ENCODE assay signal across 1 cellular context in the genomic region with DNA sequence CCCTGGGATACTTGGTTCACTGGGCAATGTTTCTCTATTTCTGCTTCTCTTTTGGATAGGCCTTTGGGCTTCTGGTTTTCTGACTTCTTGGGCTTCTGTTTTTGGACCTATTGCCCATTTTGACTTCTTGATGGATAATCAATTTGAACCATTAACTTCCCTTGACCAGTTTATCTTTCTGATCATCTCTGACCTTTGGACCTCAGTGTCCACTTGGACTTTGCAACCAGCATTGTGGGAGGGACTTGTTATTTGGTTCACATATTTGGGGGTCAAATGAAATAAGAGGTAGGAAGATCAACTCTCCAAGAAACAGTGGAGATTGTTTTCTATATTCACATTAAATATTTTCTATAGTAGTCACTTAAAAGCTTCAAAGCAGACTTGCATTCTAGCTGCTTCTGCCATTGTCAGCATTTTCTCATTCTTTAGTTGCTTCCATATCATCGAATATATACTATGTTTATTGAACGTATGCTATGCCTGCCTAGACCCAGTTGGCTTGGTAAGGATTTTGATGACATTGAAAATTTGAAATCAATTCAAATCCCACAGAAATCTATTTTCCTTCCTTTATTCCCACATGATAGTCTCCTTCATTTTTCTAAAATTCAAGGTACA.
TF ChIP-seq lines count a peak whose summit lies in the region.

No MANE protein-coding gene starts in this region.

TF ChIP-seq in GM23338, 12 proteins besides CTCF, POLR2A, EP300 and RAD21 (continued from another document):
- TF ChIP-seq, protein P1, sequence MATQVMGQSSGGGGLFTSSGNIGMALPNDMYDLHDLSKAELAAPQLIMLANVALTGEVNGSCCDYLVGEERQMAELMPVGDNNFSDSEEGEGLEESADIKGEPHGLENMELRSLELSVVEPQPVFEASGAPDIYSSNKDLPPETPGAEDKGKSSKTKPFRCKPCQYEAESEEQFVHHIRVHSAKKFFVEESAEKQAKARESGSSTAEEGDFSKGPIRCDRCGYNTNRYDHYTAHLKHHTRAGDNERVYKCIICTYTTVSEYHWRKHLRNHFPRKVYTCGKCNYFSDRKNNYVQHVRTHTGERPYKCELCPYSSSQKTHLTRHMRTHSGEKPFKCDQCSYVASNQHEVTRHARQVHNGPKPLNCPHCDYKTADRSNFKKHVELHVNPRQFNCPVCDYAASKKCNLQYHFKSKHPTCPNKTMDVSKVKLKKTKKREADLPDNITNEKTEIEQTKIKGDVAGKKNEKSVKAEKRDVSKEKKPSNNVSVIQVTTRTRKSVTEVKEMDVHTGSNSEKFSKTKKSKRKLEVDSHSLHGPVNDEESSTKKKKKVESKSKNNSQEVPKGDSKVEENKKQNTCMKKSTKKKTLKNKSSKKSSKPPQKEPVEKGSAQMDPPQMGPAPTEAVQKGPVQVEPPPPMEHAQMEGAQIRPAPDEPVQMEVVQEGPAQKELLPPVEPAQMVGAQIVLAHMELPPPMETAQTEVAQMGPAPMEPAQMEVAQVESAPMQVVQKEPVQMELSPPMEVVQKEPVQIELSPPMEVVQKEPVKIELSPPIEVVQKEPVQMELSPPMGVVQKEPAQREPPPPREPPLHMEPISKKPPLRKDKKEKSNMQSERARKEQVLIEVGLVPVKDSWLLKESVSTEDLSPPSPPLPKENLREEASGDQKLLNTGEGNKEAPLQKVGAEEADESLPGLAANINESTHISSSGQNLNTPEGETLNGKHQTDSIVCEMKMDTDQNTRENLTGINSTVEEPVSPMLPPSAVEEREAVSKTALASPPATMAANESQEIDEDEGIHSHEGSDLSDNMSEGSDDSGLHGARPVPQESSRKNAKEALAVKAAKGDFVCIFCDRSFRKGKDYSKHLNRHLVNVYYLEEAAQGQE (IDR thresholded peaks at IDR 0.05; ENCODE audit: unreplicated experiment) = no peak
- TF ChIP-seq NANOG (IDR thresholded peaks at IDR 0.05; ENCODE audit: borderline replicate concordance) = no peak
- TF ChIP-seq, protein P2, sequence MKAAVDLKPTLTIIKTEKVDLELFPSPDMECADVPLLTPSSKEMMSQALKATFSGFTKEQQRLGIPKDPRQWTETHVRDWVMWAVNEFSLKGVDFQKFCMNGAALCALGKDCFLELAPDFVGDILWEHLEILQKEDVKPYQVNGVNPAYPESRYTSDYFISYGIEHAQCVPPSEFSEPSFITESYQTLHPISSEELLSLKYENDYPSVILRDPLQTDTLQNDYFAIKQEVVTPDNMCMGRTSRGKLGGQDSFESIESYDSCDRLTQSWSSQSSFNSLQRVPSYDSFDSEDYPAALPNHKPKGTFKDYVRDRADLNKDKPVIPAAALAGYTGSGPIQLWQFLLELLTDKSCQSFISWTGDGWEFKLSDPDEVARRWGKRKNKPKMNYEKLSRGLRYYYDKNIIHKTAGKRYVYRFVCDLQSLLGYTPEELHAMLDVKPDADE (IDR thresholded peaks at IDR 0.05) = no peak
- no peak for TF ChIP-seq STAT1 (IDR thresholded peaks at IDR 0.05; ENCODE audit: unreplicated experiment)
- TF ChIP-seq POLR2AphosphoS5 (IDR thresholded peaks at IDR 0.05; ENCODE audit: low read depth) = no peak
- TF ChIP-seq EZH2phosphoT487 (IDR thresholded peaks at IDR 0.05; ENCODE audit: unreplicated experiment) = no peak
